16 cellular contexts compared by ENCODE assay signal in the genomic region with DNA sequence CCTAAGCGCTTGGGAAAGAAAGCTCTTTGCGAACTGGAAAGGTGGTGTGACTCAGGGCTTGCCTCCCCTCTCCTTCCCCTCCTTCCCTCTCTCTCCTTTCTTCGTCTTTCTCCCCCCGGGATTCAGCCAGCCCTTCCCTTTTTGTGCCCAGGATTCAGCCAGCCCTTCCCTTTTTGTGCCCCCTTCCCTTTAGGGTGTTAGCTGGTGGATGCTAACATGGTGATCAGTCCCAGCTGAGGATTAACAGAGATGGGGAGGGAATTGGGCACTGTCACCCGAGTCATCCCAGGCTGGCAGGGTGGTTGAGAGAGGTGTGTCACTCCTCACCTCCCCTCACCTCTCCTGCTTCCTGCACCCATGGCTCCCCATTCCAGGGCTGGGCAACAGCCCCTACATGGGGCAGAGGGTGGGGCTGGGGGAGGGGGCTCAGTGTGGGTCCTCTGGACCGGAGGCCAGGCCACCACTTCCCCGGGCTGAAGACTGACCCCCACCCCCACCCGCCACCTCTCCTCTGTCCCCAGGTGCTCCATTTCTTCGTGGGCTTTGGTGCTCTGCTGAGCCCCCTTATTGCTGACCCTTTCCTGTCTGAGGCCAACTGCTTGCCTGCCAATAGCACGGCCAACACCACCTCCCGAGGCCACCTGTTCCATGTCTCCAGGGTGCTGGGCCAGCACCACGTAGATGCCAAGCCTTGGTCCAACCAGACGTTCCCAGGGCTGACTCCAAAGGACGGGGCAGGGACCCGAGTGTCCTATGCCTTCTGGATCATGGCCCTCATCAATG. TPM values are rescaled to one million over a fixed set of nuclear protein-coding genes. Genes with fewer than 3 reads are reported as not detected.
DNase-seq lines count a peak whose midpoint lies in the region; ATAC-seq, FAIRE-seq and TF ChIP-seq lines count a peak whose summit lies in the region.
"Had no signal": no experiment of that assay in that cellular context is flagged by ENCODE, and none has a peak within 500 bp of the region (broad histone marks: within the 10 kb centered on the region; RNA-seq: fewer than 3 reads in every experiment).

No MANE protein-coding gene starts in this region.

- no peak overlapping the region for H4K12ac ChIP-seq in trophoblast cell (ENCODE audit: low read depth, low read length)

- TF ChIP-seq CTCF in PC-3 (conservative IDR thresholded peaks at IDR 0.05; ENCODE audit: low read depth, low read length), result no peak
- TF ChIP-seq CTCF in kidney (IDR thresholded peaks at IDR 0.05; ENCODE audit: borderline replicate concordance, extremely low read depth, insufficient read depth), result no peak

- WGBS in trophoblast cell (ENCODE audit: extremely low coverage, insufficient coverage, insufficient read length), result no CpG with 5 or more reads among the region's 15 CpGs

- H2AK5ac ChIP-seq in trophoblast cell (ENCODE audit: low read length), result no peak overlapping the region

- no peak overlapping the region for H3K23ac ChIP-seq in trophoblast cell (ENCODE audit: low read length)

- H3K9me2 ChIP-seq in PC-3 (replicated peaks; ENCODE audit: low read length), result no peaks in the 10 kb centered on the region

- POLR2A ChIA-PET in PC-3 (lab: Charles Lee; ENCODE audit: unreplicated experiment), result no interaction called here

- no peaks in the 10 kb centered on the region for H3K36me3 ChIP-seq in PC-3 (ENCODE audit: low read depth, low read length)
- H3K36me3 ChIP-seq in kidney (ENCODE audit: control insufficient read depth in 1 of 2, insufficient read depth in 2 of 2, low read length in 2 of 2), result no peaks in the 10 kb centered on the region
- no peaks in the 10 kb centered on the region for H3K36me3 ChIP-seq in trophoblast cell (ENCODE audit: control insufficient read depth in 1 of 2, insufficient read depth in 2 of 2, low read length in 2 of 2)

- H3F3A ChIP-seq in PC-3 (ENCODE audit: low read length, unreplicated experiment), result no peaks in the 10 kb centered on the region

- DNase-seq in G401 (ENCODE audit: low spot score) (peak; percentile 34), PC-3 (no peak), kidney (peak; percentile 51), trophoblast cell (no peak), D341Med (ENCODE audit: low spot score) (no peak), NCI-H446 (lab: John Stamatoyannopoulos, UW) (no peak)
- DNase-seq: GDM1, GM23248, KBM-7, NCI-H1105, NCI-H187, NCI-H510A had no signal

- H3K18ac ChIP-seq in trophoblast cell (ENCODE audit: low read length), result no peak overlapping the region

- H3K4me1 ChIP-seq in PC-3 (ENCODE audit: insufficient read depth, low read length) (peaks cover 25% of the 10 kb centered on the region), kidney (ENCODE audit: control insufficient read depth in 1 of 2, insufficient read depth in 1 of 2, low read depth in 1 of 2, low read length in 2 of 2) (peaks cover 14 to 24% of the 10 kb centered on the region in 2 donors), trophoblast cell (ENCODE audit: control insufficient read depth in 1 of 2, insufficient read depth in 2 of 2, low read length in 2 of 2) (peaks cover 0 to 1% of the 10 kb centered on the region in 2 experiments)
- H3K4me1 ChIP-seq: Caco-2 had no signal

- H2BK12ac ChIP-seq in trophoblast cell (ENCODE audit: low read length), result no peak overlapping the region

- no peak overlapping the region; the same call in 1 of the 2 replicates for H3K9ac ChIP-seq in PC-3 (ENCODE audit: low read length)
- no peak overlapping the region for H3K9ac ChIP-seq in kidney (ENCODE audit: low read length in 2 of 2)
- H3K9ac ChIP-seq in trophoblast cell (ENCODE audit: low read length), result no peak overlapping the region
- H3K9ac ChIP-seq: GM23248 had no signal

- in situ Hi-C loops in G401 (cut with HindIII; ENCODE audit: low sequenced_read_pairs), result loop anchor here (25.0 kb wide), 1 partner anchor 132 kb away; no protein-coding TSS in a partner anchor

- H3K4me2 ChIP-seq in PC-3 (ENCODE audit: low read length), result peak overlapping the region; percentile 46
- no peak overlapping the region for H3K4me2 ChIP-seq in trophoblast cell (ENCODE audit: low read length)

- no peak overlapping the region for H3K4ac ChIP-seq in trophoblast cell (ENCODE audit: low read depth, low read length)

- H3K9me3 ChIP-seq in PC-3 (ENCODE audit: low read length) (no peaks in the 10 kb centered on the region), kidney (ENCODE audit: control insufficient read depth in 1 of 2, low read length in 2 of 2) (no peaks in the 10 kb centered on the region), trophoblast cell (ENCODE audit: insufficient read depth, low read depth, low read length) (peaks cover 3% of the 10 kb centered on the region)
- H3K9me3 ChIP-seq: Caco-2 had no signal

- BruUV-seq in PC-3 (replicated peaks; lab: Mats Ljungman, UMichigan), result no TSS peak

- no peak overlapping the region for H2BK120ac ChIP-seq in trophoblast cell (ENCODE audit: insufficient read depth, low read length, poor library complexity)

- no peak for FAIRE-seq in kidney (lab: Jason Lieb, UNC)
- FAIRE-seq: GM12892 had no signal

- CTCF ChIA-PET in PC-3 (lab: Charles Lee), result interaction anchor here (1.4 to 1.8 kb wide), 3 partner anchors 8 to 37 kb away, joined by 4 to 19 read pairs (median 5); no protein-coding TSS in a partner anchor

- peak overlapping the region; percentile 57 for H3K27ac ChIP-seq in PC-3 (ENCODE audit: low read length)
- no peak overlapping the region for H3K27ac ChIP-seq in kidney (ENCODE audit: low read depth in 2 of 2, low read length in 2 of 2)
- no peak overlapping the region for H3K27ac ChIP-seq in trophoblast cell (ENCODE audit: low read depth, low read length)
- H3K27ac ChIP-seq: GM23248 had no signal

- no peaks in the 10 kb centered on the region for H4K20me1 ChIP-seq in PC-3 (ENCODE audit: low read length)

- H3K4me3 ChIP-seq in PC-3 (ENCODE audit: low read length), result no peak overlapping the region
- H3K4me3 ChIP-seq in kidney (ENCODE audit: low read length in 2 of 2), result no peak overlapping the region
- H3K4me3 ChIP-seq in trophoblast cell (ENCODE audit: low read depth, low read length), result peak overlapping the region; percentile 41
- H3K4me3 ChIP-seq: GM23248 had no signal

- H3K14ac ChIP-seq in trophoblast cell (ENCODE audit: low read length), result no peak overlapping the region

- H3K27me3 ChIP-seq in PC-3 (ENCODE audit: low read length) (no peaks in the 10 kb centered on the region), trophoblast cell (ENCODE audit: insufficient read depth, low read length) (no peaks in the 10 kb centered on the region)

- H4K8ac ChIP-seq in trophoblast cell (ENCODE audit: low read depth, low read length), result no peak overlapping the region

- ATAC-seq in PC-3 (no peak), GM18519 (IDR thresholded peaks at IDR 0.05; ENCODE audit: low FRiP score, unreplicated experiment) (no peak), GM18870 (IDR thresholded peaks at IDR 0.05; ENCODE audit: unreplicated experiment) (no peak)

- H2AFZ ChIP-seq in PC-3 (ENCODE audit: low read length) (no peak overlapping the region), trophoblast cell (ENCODE audit: insufficient read depth, low read length, poor library complexity) (no peak overlapping the region)
- H2AFZ ChIP-seq: GM23248 had no signal

- no peaks in the 10 kb centered on the region for H3K79me1 ChIP-seq in trophoblast cell (ENCODE audit: low read length)

- intact Hi-C loops in PC-3 (cut with micrococcal nuclease), result no loop called here
- intact Hi-C loops in kidney (cut with DNase I), result no loop called here

- H3K79me2 ChIP-seq in PC-3 (ENCODE audit: low read length), result no peaks in the 10 kb centered on the region
- H3K79me2 ChIP-seq in trophoblast cell (ENCODE audit: control insufficient read depth, insufficient read depth, low read length, poor library complexity), result no peaks in the 10 kb centered on the region

- no peak overlapping the region for H2BK5ac ChIP-seq in trophoblast cell (ENCODE audit: low read depth, low read length, poor library complexity)

- H4K91ac ChIP-seq in trophoblast cell (ENCODE audit: low read depth, low read length), result no peak overlapping the region

RNA-seq across cellular contexts. Expression of a gene that starts 51.5 kb away (rescaled TPM):
- total RNA-seq in G401 (2014; rRNA removed; shearing (Covaris generic)), result 4.6 and 5.1 TPM in 2 replicates
- total RNA-seq in PC-3 (2014; rRNA removed) (16.3 and 16.4 TPM in 2 replicates), kidney (87.3 TPM)
- polyA plus RNA-seq in kidney (ENCODE audit: insufficient read depth, low read depth, low replicate concordance), result 4.2 TPM
- polyA plus RNA-seq in trophoblast cell (2013), result 8.0 and 8.1 TPM in 2 replicates

Comparison
In these comparisons a context has a peak if more than half of its experiments do, and no peak if none do; other contexts are left out.
1. DNase-seq: peak in G401 (single experiment) and kidney (single experiment); none in PC-3 (single experiment), trophoblast cell (0 of 2), D341Med (single experiment) and NCI-H446 (0 of 2).